ENCODE assay signal across 2 cellular contexts in the genomic region with DNA sequence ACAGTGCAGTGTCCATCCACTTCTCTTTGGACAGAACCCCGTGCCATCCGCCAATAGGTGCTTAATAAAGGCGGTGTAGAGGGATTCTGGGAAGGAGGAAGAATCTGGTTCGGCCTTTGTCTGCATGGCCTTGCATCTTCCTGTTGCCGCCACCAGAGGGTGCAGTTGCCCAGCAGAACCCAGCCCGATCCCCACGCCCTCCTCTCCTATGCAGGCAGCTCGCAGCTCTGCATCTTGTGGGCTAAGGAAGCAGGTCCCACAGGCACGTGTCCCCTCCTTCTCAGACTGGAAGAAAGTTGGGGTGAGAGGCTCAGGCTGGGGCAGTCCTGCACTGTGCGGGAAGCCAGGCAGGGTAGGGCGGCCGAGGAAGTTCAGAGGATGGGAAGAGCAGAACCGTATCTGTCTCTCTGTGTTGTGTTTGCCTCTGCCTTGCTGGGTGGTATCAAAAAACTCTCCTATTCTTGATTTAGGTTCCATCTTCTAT.
A peak's percentile ranks its signal among the peaks of the same experiment; 100 is the strongest.
TF ChIP-seq lines count a peak whose summit lies in the region.

No MANE protein-coding gene starts in this region.

TF ChIP-seq in HCT116, 20 proteins besides CTCF, POLR2A, EP300 and RAD21:
- TF ChIP-seq POLR2AphosphoS5 (IDR thresholded peaks at IDR 0.05; ENCODE audit: low read depth, low read length) (no peak), SIN3A (IDR thresholded peaks at IDR 0.05; ENCODE audit: low read depth) (no peak), EGR1 (IDR thresholded peaks at IDR 0.05; ENCODE audit: low read depth) (no peak), CEBPB (IDR thresholded peaks at IDR 0.05; ENCODE audit: low read depth) (no peak), EZH2 (IDR thresholded peaks at IDR 0.05) (no peak), CBX3 (IDR thresholded peaks at IDR 0.05; ENCODE audit: low read depth) (no peak), SP1 (IDR thresholded peaks at IDR 0.05; ENCODE audit: low read depth) (no peak), YY1 (IDR thresholded peaks at IDR 0.05; ENCODE audit: extremely low read depth, insufficient replicate concordance, low read depth, low read length) (no peak), ELF1 (IDR thresholded peaks at IDR 0.05; ENCODE audit: borderline replicate concordance, low read depth) (no peak), ZNF274 (IDR thresholded peaks at IDR 0.05; ENCODE audit: low read depth, low read length) (no peak), REST (IDR thresholded peaks at IDR 0.05; ENCODE audit: low read depth) (no peak), ATF3 (IDR thresholded peaks at IDR 0.05) (no peak), TCF7L2 (IDR thresholded peaks at IDR 0.05; ENCODE audit: borderline replicate concordance, extremely low read depth, insufficient read depth, insufficient read length) (no peak), FOSL1 (IDR thresholded peaks at IDR 0.05; ENCODE audit: low read depth) (no peak), ZFX (IDR thresholded peaks at IDR 0.05) (no peak), MAX (IDR thresholded peaks at IDR 0.05) (no peak), EZH2phosphoT487 (IDR thresholded peaks at IDR 0.05; ENCODE audit: borderline replicate concordance) (no peak), SRF (IDR thresholded peaks at IDR 0.05; ENCODE audit: low read depth) (no peak), JUND (IDR thresholded peaks at IDR 0.05) (no peak)
- TF ChIP-seq, protein P1, sequence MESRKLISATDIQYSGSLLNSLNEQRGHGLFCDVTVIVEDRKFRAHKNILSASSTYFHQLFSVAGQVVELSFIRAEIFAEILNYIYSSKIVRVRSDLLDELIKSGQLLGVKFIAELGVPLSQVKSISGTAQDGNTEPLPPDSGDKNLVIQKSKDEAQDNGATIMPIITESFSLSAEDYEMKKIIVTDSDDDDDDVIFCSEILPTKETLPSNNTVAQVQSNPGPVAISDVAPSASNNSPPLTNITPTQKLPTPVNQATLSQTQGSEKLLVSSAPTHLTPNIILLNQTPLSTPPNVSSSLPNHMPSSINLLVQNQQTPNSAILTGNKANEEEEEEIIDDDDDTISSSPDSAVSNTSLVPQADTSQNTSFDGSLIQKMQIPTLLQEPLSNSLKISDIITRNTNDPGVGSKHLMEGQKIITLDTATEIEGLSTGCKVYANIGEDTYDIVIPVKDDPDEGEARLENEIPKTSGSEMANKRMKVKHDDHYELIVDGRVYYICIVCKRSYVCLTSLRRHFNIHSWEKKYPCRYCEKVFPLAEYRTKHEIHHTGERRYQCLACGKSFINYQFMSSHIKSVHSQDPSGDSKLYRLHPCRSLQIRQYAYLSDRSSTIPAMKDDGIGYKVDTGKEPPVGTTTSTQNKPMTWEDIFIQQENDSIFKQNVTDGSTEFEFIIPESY (IDR thresholded peaks at IDR 0.05; ENCODE audit: extremely low read depth, insufficient replicate concordance, low read length) = no peak

TF ChIP-seq in GM12878, 131 proteins besides CTCF, POLR2A, EP300 and RAD21:
- TF ChIP-seq ZZZ3 (IDR thresholded peaks at IDR 0.05; ENCODE audit: control insufficient read depth, insufficient read length, low read depth) (no peak), IKZF1 (conservative IDR thresholded peaks at IDR 0.05) (peak; percentile 20; the same call in 1 of the 2 replicates), CREM (IDR thresholded peaks at IDR 0.05; ENCODE audit: low read depth) (no peak), RELA (IDR thresholded peaks at IDR 0.05; ENCODE audit: borderline replicate concordance, partially characterized antibody) (peak; percentile 25), NBN (IDR thresholded peaks at IDR 0.05) (no peak), IRF4 (IDR thresholded peaks at IDR 0.05; ENCODE audit: low read depth, low read length) (0 out of 2 replicates have a peak, but pooled peaks have one; percentile 23), IRF3 (IDR thresholded peaks at IDR 0.05) (no peak), NR2F1 (conservative IDR thresholded peaks at IDR 0.05) (no peak), SREBF2 (IDR thresholded peaks at IDR 0.05; ENCODE audit: low read length) (no peak), WRNIP1 (IDR thresholded peaks at IDR 0.05; ENCODE audit: borderline replicate concordance, low read depth, low read length) (peak; percentile 67; the same call in 1 of the 2 replicates), YY1 (IDR thresholded peaks at IDR 0.05; ENCODE audit: low read depth, low read length) (peak; percentile 68; the same call in 1 of the 2 replicates), SMC3 (IDR thresholded peaks at IDR 0.05; ENCODE audit: borderline replicate concordance, low read length) (peak; percentile 96), SMARCA5 (IDR thresholded peaks at IDR 0.05) (peak; percentile 39; the same call in 1 of the 2 replicates), TCF3 (IDR thresholded peaks at IDR 0.05; ENCODE audit: borderline replicate concordance, insufficient read depth, low read depth, low read length) (no peak), ZNF592 (IDR thresholded peaks at IDR 0.05) (0 out of 2 replicates have a peak, but pooled peaks have one; percentile 44), BHLHE40 (IDR thresholded peaks at IDR 0.05; ENCODE audit: borderline replicate concordance in 1 of 2, low read depth in 2 of 2, low read length in 1 of 2) (peak; percentile 50 to 69; a peak in 3 of 4 replicates), MAX (IDR thresholded peaks at IDR 0.05; ENCODE audit: low read depth, low read length) (no peak), POU2F2 (IDR thresholded peaks at IDR 0.05; ENCODE audit: borderline replicate concordance, low read depth, low read length) (0 out of 3 replicates have a peak, but pooled peaks have one; percentile 20)
- TF ChIP-seq, protein P2, sequence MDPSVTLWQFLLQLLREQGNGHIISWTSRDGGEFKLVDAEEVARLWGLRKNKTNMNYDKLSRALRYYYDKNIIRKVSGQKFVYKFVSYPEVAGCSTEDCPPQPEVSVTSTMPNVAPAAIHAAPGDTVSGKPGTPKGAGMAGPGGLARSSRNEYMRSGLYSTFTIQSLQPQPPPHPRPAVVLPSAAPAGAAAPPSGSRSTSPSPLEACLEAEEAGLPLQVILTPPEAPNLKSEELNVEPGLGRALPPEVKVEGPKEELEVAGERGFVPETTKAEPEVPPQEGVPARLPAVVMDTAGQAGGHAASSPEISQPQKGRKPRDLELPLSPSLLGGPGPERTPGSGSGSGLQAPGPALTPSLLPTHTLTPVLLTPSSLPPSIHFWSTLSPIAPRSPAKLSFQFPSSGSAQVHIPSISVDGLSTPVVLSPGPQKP (IDR thresholded peaks at IDR 0.05; ENCODE audit: low read depth, low read length) = no peak
TF ChIP-seq in GM12878: peak in this region for 10.
